Comparison of ENCODE assay signal across 9 cellular contexts in genomic region chr16:23362460-23363317, GRCh38.
DNase-seq lines count a peak whose midpoint lies in the region; TF ChIP-seq lines count a peak whose summit lies in the region.
"Had no signal": no experiment of that assay in that cellular context is flagged by ENCODE, and none has a peak within 500 bp of the region (broad histone marks: within the 10 kb centered on the region; RNA-seq: fewer than 3 reads in every experiment).

No MANE protein-coding gene starts in this region.

- H3K27ac Mint-ChIP-seq in activated T-helper 1 cell treated with anti-CD3 and anti-CD28 coated beads, Interleukin-12 subunit alpha, Interleukin-12 subunit beta, Interleukin-2, Interleukin-4 antibody, amounts not matched to agents 30 ng/mL and 10 ng/mL and 1 ng/mL, durations not matched to agents 14 hours and 24 hours and 36 hours, result no peak overlapping the region
- H3K27ac Mint-ChIP-seq: activated CD4-positive, alpha-beta T cell treated with anti-CD3 and anti-CD28 coated beads, Interleukin-2, amount 10 ng/mL, durations not matched to agents 7 days and 5 days had no signal

- intact Hi-C loops in thyroid gland (cut with DNase I), result no loop called here
- intact Hi-C loops in activated T-helper 1 cell treated with anti-CD3 and anti-CD28 coated beads, Interleukin-12 subunit alpha, Interleukin-12 subunit beta, Interleukin-2, Interleukin-4 antibody, amounts not matched to agents 30 ng/mL and 10 ng/mL and 1 ng/mL, durations not matched to agents 14 hours and 24 hours and 36 hours (cut with micrococcal nuclease), result no loop called here

- no peak overlapping the region for H3K4me3 ChIP-seq in thyroid gland (replicated peaks in 1 of 3)
- no peak overlapping the region for H3K4me3 ChIP-seq in WERI-Rb-1 (ENCODE audit: low read depth, low read length)

- 63 to 65% methylated on average over 11 of the region's 11 CpGs for WGBS in thyroid gland, 2 donors

- no peaks in the 10 kb centered on the region for H3K9me3 Mint-ChIP-seq in activated T-helper 1 cell treated with anti-CD3 and anti-CD28 coated beads, Interleukin-12 subunit alpha, Interleukin-12 subunit beta, Interleukin-2, Interleukin-4 antibody, amounts not matched to agents 30 ng/mL and 10 ng/mL and 1 ng/mL, durations not matched to agents 14 hours and 24 hours and 36 hours
- H3K9me3 Mint-ChIP-seq: activated CD4-positive, alpha-beta T cell treated with anti-CD3 and anti-CD28 coated beads, Interleukin-2, amount 10 ng/mL, durations not matched to agents 7 days and 5 days had no signal

- DNase-seq in NCI-H1105 treated with DMSO at 0.1 percent for 48 hours (lab: John Stamatoyannopoulos, UW), result peak; percentile 79
- DNase-seq in left kidney (ENCODE audit: low read depth, low spot score), result peak; percentile 8
- DNase-seq in thyroid gland, result peak; percentile 96
- DNase-seq in activated T-helper 1 cell treated with anti-CD3 and anti-CD28 coated beads, Interleukin-12 subunit alpha, Interleukin-12 subunit beta, Interleukin-2, Interleukin-4 antibody, amounts not matched to agents 30 ng/mL and 10 ng/mL and 1 ng/mL, durations not matched to agents 14 hours and 24 hours and 36 hours (ENCODE audit: low spot score), result no peak
- no peak for DNase-seq in SIG-M5 (lab: John Stamatoyannopoulos, UW)
- no peak for DNase-seq in ACHN
- DNase-seq in WERI-Rb-1, result no peak
- DNase-seq: activated CD4-positive, alpha-beta T cell treated with anti-CD3 and anti-CD28 coated beads, Interleukin-2, amount 10 ng/mL, durations not matched to agents 7 days and 5 days had no signal

- no peak overlapping the region for H3K4me3 Mint-ChIP-seq in activated T-helper 1 cell treated with anti-CD3 and anti-CD28 coated beads, Interleukin-12 subunit alpha, Interleukin-12 subunit beta, Interleukin-2, Interleukin-4 antibody, amounts not matched to agents 30 ng/mL and 10 ng/mL and 1 ng/mL, durations not matched to agents 14 hours and 24 hours and 36 hours
- H3K4me3 Mint-ChIP-seq: activated CD4-positive, alpha-beta T cell treated with anti-CD3 and anti-CD28 coated beads, Interleukin-2, amount 10 ng/mL, durations not matched to agents 7 days and 5 days had no signal

- H3K36me3 ChIP-seq in thyroid gland, result no peaks in the 10 kb centered on the region
- H3K36me3 ChIP-seq in WERI-Rb-1, result no peaks in the 10 kb centered on the region

- no peaks in the 10 kb centered on the region for H3K36me3 Mint-ChIP-seq in activated T-helper 1 cell treated with anti-CD3 and anti-CD28 coated beads, Interleukin-12 subunit alpha, Interleukin-12 subunit beta, Interleukin-2, Interleukin-4 antibody, amounts not matched to agents 30 ng/mL and 10 ng/mL and 1 ng/mL, durations not matched to agents 14 hours and 24 hours and 36 hours (ENCODE audit: low read depth)

- H3K27me3 Mint-ChIP-seq in activated T-helper 1 cell treated with anti-CD3 and anti-CD28 coated beads, Interleukin-12 subunit alpha, Interleukin-12 subunit beta, Interleukin-2, Interleukin-4 antibody, amounts not matched to agents 30 ng/mL and 10 ng/mL and 1 ng/mL, durations not matched to agents 14 hours and 24 hours and 36 hours (ENCODE audit: insufficient read depth), result peaks cover 4% of the 10 kb centered on the region
- H3K27me3 Mint-ChIP-seq: activated CD4-positive, alpha-beta T cell treated with anti-CD3 and anti-CD28 coated beads, Interleukin-2, amount 10 ng/mL, durations not matched to agents 7 days and 5 days had no signal

- H3K9me3 ChIP-seq in thyroid gland (no peaks in the 10 kb centered on the region), WERI-Rb-1 (ENCODE audit: severe bottlenecking) (no peaks in the 10 kb centered on the region)

- H3K27ac ChIP-seq in VCaP (peak overlapping the region; percentile 57), thyroid gland (peak overlapping the region; percentile 81 to 92 (median 87)), WERI-Rb-1 (no peak overlapping the region)

- no peak for TF ChIP-seq CTCF in VCaP (conservative IDR thresholded peaks at IDR 0.05)
- TF ChIP-seq CTCF in thyroid gland (IDR thresholded peaks at IDR 0.05), result no peak
- TF ChIP-seq CTCF in WERI-Rb-1 (IDR thresholded peaks at IDR 0.05; ENCODE audit: low read depth, low read length), result no peak

- H3K4me1 ChIP-seq in thyroid gland, result peaks cover 10 to 35% of the 10 kb centered on the region in 2 donors

- peaks cover 10% of the 10 kb centered on the region for H3K4me1 Mint-ChIP-seq in activated T-helper 1 cell treated with anti-CD3 and anti-CD28 coated beads, Interleukin-12 subunit alpha, Interleukin-12 subunit beta, Interleukin-2, Interleukin-4 antibody, amounts not matched to agents 30 ng/mL and 10 ng/mL and 1 ng/mL, durations not matched to agents 14 hours and 24 hours and 36 hours (ENCODE audit: low read depth)

- TF ChIP-seq POLR2A in thyroid gland (IDR thresholded peaks at IDR 0.05), result no peak

- in situ Hi-C loops in ACHN (cut with HindIII; ENCODE audit: low pct_ligation_motif_present, low pct_unique_long_range_greater_than_20kb, low sequenced_read_pairs), result no loop called here

- H3K27me3 ChIP-seq in thyroid gland, result no peaks in the 10 kb centered on the region
- no peaks in the 10 kb centered on the region for H3K27me3 ChIP-seq in WERI-Rb-1 (ENCODE audit: insufficient read depth, low read depth, severe bottlenecking)

Comparison
In these comparisons a context has a peak if more than half of its experiments do, and no peak if none do; other contexts are left out.
1. DNase-seq: peak in NCI-H1105 treated with DMSO at 0.1 percent for 48 hours (single experiment), left kidney (single experiment) and thyroid gland (2 of 2); none in activated T-helper 1 cell treated with anti-CD3 and anti-CD28 coated beads, Interleukin-12 subunit alpha, Interleukin-12 subunit beta, Interleukin-2, Interleukin-4 antibody, amounts not matched to agents 30 ng/mL and 10 ng/mL and 1 ng/mL, durations not matched to agents 14 hours and 24 hours and 36 hours (single experiment), SIG-M5 (single experiment), ACHN (single experiment) and WERI-Rb-1 (single experiment).